ENCODE assay signal across 20 cellular contexts in genomic region chr17:41451154-41451728, GRCh38. TPM values are rescaled to one million over a fixed set of nuclear protein-coding genes. Genes with fewer than 3 reads are reported as not detected.
"Had no signal": no experiment of that assay in that cellular context is flagged by ENCODE, and none has a peak within 500 bp of the region (broad histone marks: within the 10 kb centered on the region; RNA-seq: fewer than 3 reads in every experiment).

No MANE protein-coding gene starts in this region.

- H3K27me3 ChIP-seq: tibial nerve had no signal

- H3K36me3 ChIP-seq: heart left ventricle, sigmoid colon, tibial nerve had no signal

- ATAC-seq: activated naive CD4-positive, alpha-beta T cell treated with anti-CD3 and anti-CD28 coated beads, Interleukin-2, amount 50 U/mL, for 72 hours; effector memory CD8-positive, alpha-beta T cell; foreskin keratinocyte; heart left ventricle; naive thymus-derived CD4-positive, alpha-beta T cell; psoas muscle had no signal

- H3K4me3 ChIP-seq: coronary artery, heart left ventricle, psoas muscle, sigmoid colon, tibial nerve had no signal

- H3K9me3 ChIP-seq: psoas muscle, sigmoid colon had no signal

- H3K4me1 ChIP-seq: heart left ventricle, psoas muscle, sigmoid colon had no signal

- DNase-seq: activated CD4-positive, alpha-beta T cell treated with anti-CD3 and anti-CD28 coated beads, Interleukin-2, amount 10 ng/mL, durations not matched to agents 7 days and 5 days; activated effector memory CD4-positive, alpha-beta T cell treated with Interleukin-2 at 50 U/mL for 16 hours; activated T-cell treated with anti-CD3 and anti-CD28 coated beads, Interleukin-2, amount 50 U/mL, for 1 hour; anterior cingulate cortex; effector memory CD8-positive, alpha-beta T cell; heart left ventricle; midbrain; naive thymus-derived CD4-positive, alpha-beta T cell; psoas muscle; sigmoid colon; stimulated activated CD4-positive, alpha-beta T cell treated with anti-CD3 and anti-CD28 coated beads, Interleukin-4, amount 100 ng/mL, for 24 hours had no signal

- H3K27ac ChIP-seq: coronary artery, foreskin keratinocyte, heart left ventricle, psoas muscle, sigmoid colon, tibial nerve had no signal

RNA-seq across cellular contexts. Expression of gene KRT38, which starts 10.5 kb away (rescaled TPM):
- total RNA-seq: activated CD4-positive, alpha-beta T cell treated with anti-CD3 and anti-CD28 coated beads, Interleukin-2, amount 10 ng/mL, durations not matched to agents 7 days and 5 days; activated CD8-positive, alpha-beta memory T cell treated with anti-CD3 and anti-CD28 coated beads for 36 hours; activated naive CD4-positive, alpha-beta T cell treated with anti-CD3 and anti-CD28 coated beads, Interleukin-2, amount 50 U/mL, for 72 hours; cardiac septum; epithelial cell of proximal tubule; foreskin keratinocyte; heart left ventricle; kidney epithelial cell; naive thymus-derived CD4-positive, alpha-beta T cell; psoas muscle; sigmoid colon; tibial nerve had no signal
- polyA plus RNA-seq: foreskin keratinocyte; heart left ventricle; naive thymus-derived CD4-positive, alpha-beta T cell; sigmoid colon had no signal

RNA-seq across cellular contexts. Expression of gene KRT32, which starts 15.9 kb away (rescaled TPM):
- total RNA-seq: activated CD4-positive, alpha-beta T cell treated with anti-CD3 and anti-CD28 coated beads, Interleukin-2, amount 10 ng/mL, durations not matched to agents 7 days and 5 days; activated CD8-positive, alpha-beta memory T cell treated with anti-CD3 and anti-CD28 coated beads for 36 hours; activated naive CD4-positive, alpha-beta T cell treated with anti-CD3 and anti-CD28 coated beads, Interleukin-2, amount 50 U/mL, for 72 hours; epithelial cell of proximal tubule; foreskin keratinocyte; kidney epithelial cell; naive thymus-derived CD4-positive, alpha-beta T cell; sigmoid colon had no signal
- polyA plus RNA-seq: foreskin keratinocyte; naive thymus-derived CD4-positive, alpha-beta T cell; sigmoid colon had no signal

RNA-seq across cellular contexts. Expression of gene KRT37, which starts 26.9 kb away (rescaled TPM):
- total RNA-seq: activated CD4-positive, alpha-beta T cell treated with anti-CD3 and anti-CD28 coated beads, Interleukin-2, amount 10 ng/mL, durations not matched to agents 7 days and 5 days; activated CD8-positive, alpha-beta memory T cell treated with anti-CD3 and anti-CD28 coated beads for 36 hours; activated naive CD4-positive, alpha-beta T cell treated with anti-CD3 and anti-CD28 coated beads, Interleukin-2, amount 50 U/mL, for 72 hours; cardiac septum; epithelial cell of proximal tubule; foreskin keratinocyte; heart left ventricle; kidney epithelial cell; lower leg skin; naive thymus-derived CD4-positive, alpha-beta T cell; psoas muscle; sigmoid colon; tibial nerve had no signal
- polyA plus RNA-seq: heart left ventricle; naive thymus-derived CD4-positive, alpha-beta T cell; psoas muscle; sigmoid colon had no signal

RNA-seq across cellular contexts. Expression of gene KRT35, which starts 29.7 kb away (rescaled TPM):
- total RNA-seq: activated CD4-positive, alpha-beta T cell treated with anti-CD3 and anti-CD28 coated beads, Interleukin-2, amount 10 ng/mL, durations not matched to agents 7 days and 5 days; activated CD8-positive, alpha-beta memory T cell treated with anti-CD3 and anti-CD28 coated beads for 36 hours; activated naive CD4-positive, alpha-beta T cell treated with anti-CD3 and anti-CD28 coated beads, Interleukin-2, amount 50 U/mL, for 72 hours; cardiac septum; epithelial cell of proximal tubule; foreskin keratinocyte; heart left ventricle; kidney epithelial cell; naive thymus-derived CD4-positive, alpha-beta T cell; psoas muscle; sigmoid colon; tibial nerve had no signal
- polyA plus RNA-seq: foreskin keratinocyte; heart left ventricle; naive thymus-derived CD4-positive, alpha-beta T cell; psoas muscle; sigmoid colon had no signal

RNA-seq across cellular contexts. Expression of gene KRT36, which starts 38.5 kb away (rescaled TPM):
- total RNA-seq: activated CD4-positive, alpha-beta T cell treated with anti-CD3 and anti-CD28 coated beads, Interleukin-2, amount 10 ng/mL, durations not matched to agents 7 days and 5 days; activated CD8-positive, alpha-beta memory T cell treated with anti-CD3 and anti-CD28 coated beads for 36 hours; activated naive CD4-positive, alpha-beta T cell treated with anti-CD3 and anti-CD28 coated beads, Interleukin-2, amount 50 U/mL, for 72 hours; cardiac septum; epithelial cell of proximal tubule; foreskin keratinocyte; heart left ventricle; kidney epithelial cell; naive thymus-derived CD4-positive, alpha-beta T cell; psoas muscle had no signal
- polyA plus RNA-seq: foreskin keratinocyte; heart left ventricle; naive thymus-derived CD4-positive, alpha-beta T cell had no signal
